In genomic region chr1:66532214-66532613, GRCh38 we compare ENCODE assay signal across 12 cellular contexts. TPM values are rescaled to one million over a fixed set of nuclear protein-coding genes. Genes with fewer than 3 reads are reported as not detected.
DNase-seq lines count a peak whose midpoint lies in the region; ATAC-seq, FAIRE-seq and TF ChIP-seq lines count a peak whose summit lies in the region.
"Had no signal": no experiment of that assay in that cellular context is flagged by ENCODE, and none has a peak within 500 bp of the region (broad histone marks: within the 10 kb centered on the region; RNA-seq: fewer than 3 reads in every experiment).

No MANE protein-coding gene starts in this region.

- peaks cover 15% of the 10 kb centered on the region for H3K4me1 ChIP-seq in skeletal muscle satellite cell (ENCODE audit: control insufficient read depth, insufficient read depth, low read length)
- H3K4me1 ChIP-seq in pancreas: peaks cover 0 to 6% (median 5%) of the 10 kb centered on the region in 3 donors

- intact Hi-C loops in pancreas (cut with DNase I): no loop called here

- H3K27me3 Mint-ChIP-seq in activated naive CD8-positive, alpha-beta T cell treated with anti-CD3 and anti-CD28 coated beads for 36 hours: peaks cover 58% of the 10 kb centered on the region

- H3K27ac ChIP-seq in pancreas: no peak overlapping the region
- H3K27ac ChIP-seq: neutrophil had no signal

- H3K36me3 Mint-ChIP-seq in activated naive CD8-positive, alpha-beta T cell treated with anti-CD3 and anti-CD28 coated beads for 36 hours: no peaks in the 10 kb centered on the region

- no peak for ATAC-seq in pancreas

- H3K36me3 ChIP-seq in skeletal muscle satellite cell (ENCODE audit: insufficient read depth, low read length) (no peaks in the 10 kb centered on the region), pancreas (no peaks in the 10 kb centered on the region)
- H3K36me3 ChIP-seq: neutrophil had no signal

- H3K9ac ChIP-seq in skeletal muscle satellite cell (ENCODE audit: low read depth, low read length): peak overlapping the region; percentile 86

- peak; percentile 34 for DNase-seq in G401 (ENCODE audit: low spot score)
- DNase-seq in activated naive CD8-positive, alpha-beta T cell treated with anti-CD3 and anti-CD28 coated beads for 36 hours: no peak
- peak; percentile 11 for DNase-seq in hepatic stellate cell (ENCODE audit: low spot score)
- DNase-seq in DMS153 (lab: John Stamatoyannopoulos, UW): no peak
- DNase-seq in pancreas: no peak
- no peak for DNase-seq in DMS114 treated with DMSO at 0.1 percent for 48 hours (lab: John Stamatoyannopoulos, UW; ENCODE audit: unreplicated experiment)
- no peak for DNase-seq in DMS79 (lab: John Stamatoyannopoulos, UW)
- DNase-seq: cerebellar nuclear complex, OCI-M1 had no signal

- FAIRE-seq in pancreas (lab: Jason Lieb, UNC): no peak
- FAIRE-seq: keratinocyte had no signal

- in situ Hi-C loops in G401 (cut with HindIII; ENCODE audit: low sequenced_read_pairs): no loop called here

- H3K27me3 ChIP-seq in skeletal muscle satellite cell (ENCODE audit: control insufficient read depth, insufficient read depth, low read length): no peaks in the 10 kb centered on the region
- no peaks in the 10 kb centered on the region for H3K27me3 ChIP-seq in pancreas

- peaks cover 12% of the 10 kb centered on the region for H3K4me1 Mint-ChIP-seq in activated naive CD8-positive, alpha-beta T cell treated with anti-CD3 and anti-CD28 coated beads for 36 hours

- H3K4me3 ChIP-seq in skeletal muscle satellite cell (ENCODE audit: low read length) (no peak overlapping the region), pancreas (no peak overlapping the region)

- peak overlapping the region; percentile 88 for H3K4me2 ChIP-seq in skeletal muscle satellite cell (ENCODE audit: low read length)

- no peak overlapping the region for H3K27ac Mint-ChIP-seq in activated naive CD8-positive, alpha-beta T cell treated with anti-CD3 and anti-CD28 coated beads for 36 hours

- H3K9me3 ChIP-seq in skeletal muscle satellite cell (replicated peaks; ENCODE audit: low read length) (no peaks in the 10 kb centered on the region), pancreas (no peaks in the 10 kb centered on the region)
- H3K9me3 ChIP-seq: neutrophil had no signal

- TF ChIP-seq CTCF in pancreas (IDR thresholded peaks at IDR 0.05): no peak

- peak overlapping the region; percentile 58 for H3K4me3 Mint-ChIP-seq in activated naive CD8-positive, alpha-beta T cell treated with anti-CD3 and anti-CD28 coated beads for 36 hours

- no peaks in the 10 kb centered on the region for H3K9me3 Mint-ChIP-seq in activated naive CD8-positive, alpha-beta T cell treated with anti-CD3 and anti-CD28 coated beads for 36 hours

- WGBS in pancreas, 2 donors: 78 to 85% methylated on average over 1 of the region's 1 CpG

RNA-seq across cellular contexts. Expression of gene SGIP1, which starts 1.7 kb away (rescaled TPM):
- total RNA-seq in G401 (2014; rRNA removed; shearing (Covaris generic)): not detected in 2 replicates
- not detected for total RNA-seq in activated naive CD8-positive, alpha-beta T cell treated with anti-CD3 and anti-CD28 coated beads for 36 hours
- total RNA-seq in skeletal muscle satellite cell (2012; rRNA removed): 5.9 and 19.3 TPM in 2 replicates
- 1 to 10 TPM in 3 of 6 donors, under 1 TPM in 3; 0.31 to 2.3 (median 1.1) TPM for total RNA-seq in pancreas
- 1 to 10 TPM in 1 of 2 donors, under 1 TPM in 1; 0.87 to 1.8 TPM for polyA plus RNA-seq in pancreas

Comparison
In these comparisons a context has a peak if more than half of its experiments do, and no peak if none do; other contexts are left out.
1. DNase-seq: peak in G401 (single experiment) and hepatic stellate cell (single experiment); none in activated naive CD8-positive, alpha-beta T cell treated with anti-CD3 and anti-CD28 coated beads for 36 hours (single experiment), DMS153 (single experiment), pancreas (0 of 6), DMS114 treated with DMSO at 0.1 percent for 48 hours (single experiment) and DMS79 (single experiment).